23 cellular contexts compared by ENCODE assay signal in the genomic region with DNA sequence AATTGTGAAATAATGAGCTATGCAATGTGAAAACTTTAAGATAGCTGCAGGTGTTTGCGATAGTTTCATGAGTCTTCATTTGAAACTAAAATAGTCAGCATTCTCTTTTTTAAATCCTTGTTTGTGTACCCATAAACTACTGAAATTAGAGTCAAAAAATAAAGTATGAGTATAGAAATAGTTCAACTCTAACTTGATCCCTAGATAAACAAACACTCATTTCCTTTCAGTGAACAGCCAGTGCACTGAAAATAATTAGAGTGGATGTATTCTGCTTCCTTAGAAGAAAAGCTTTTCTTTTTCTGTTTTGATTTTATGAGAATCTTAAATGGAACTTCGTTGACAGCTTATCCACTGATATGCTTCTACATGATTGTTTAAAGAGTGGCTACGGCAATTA.
"Had no signal": no experiment of that assay in that cellular context is flagged by ENCODE, and none has a peak within 500 bp of the region (broad histone marks: within the 10 kb centered on the region; RNA-seq: fewer than 3 reads in every experiment).

No MANE protein-coding gene starts in this region.

- H3K9me3 ChIP-seq: colonic mucosa, gastrocnemius medialis, ovary, psoas muscle, sigmoid colon, testis, tibial artery had no signal

- H3K27ac ChIP-seq: colonic mucosa, epithelial cell of prostate, gastrocnemius medialis, ovary, psoas muscle, sigmoid colon, stomach, testis, tibial artery had no signal

- H3K4me3 ChIP-seq: colonic mucosa, gastrocnemius medialis, lung, ovary, psoas muscle, sigmoid colon, stomach, testis, tibial artery had no signal

- FAIRE-seq: keratinocyte had no signal

- H3K36me3 ChIP-seq: colonic mucosa, gastrocnemius medialis, ovary, sigmoid colon, stomach, tibial artery had no signal

- DNase-seq: colonic mucosa; effector memory CD8-positive, alpha-beta T cell; foreskin fibroblast; gastrocnemius medialis; head of caudate nucleus; natural killer cell; occipital lobe; ovary; posterior cingulate gyrus; psoas muscle; right cardiac atrium; sigmoid colon; stimulated activated CD4-positive, alpha-beta T cell treated with anti-CD3 and anti-CD28 coated beads, Interleukin-2, amount 100 ng/mL, for 24 hours; stimulated activated CD4-positive, alpha-beta T cell treated with anti-CD3 and anti-CD28 coated beads, Interleukin-4, amount 100 ng/mL, for 24 hours; stimulated activated naive CD4-positive, alpha-beta T cell treated with Interleukin-2 at 50 U/mL for 16 hours; stomach; testis; tibial artery had no signal

- H3K4me1 ChIP-seq: colonic mucosa, gastrocnemius medialis, psoas muscle, sigmoid colon, stomach, testis, tibial artery had no signal

- ATAC-seq: effector memory CD8-positive, alpha-beta T cell; esophagus mucosa; gastrocnemius medialis; natural killer cell; psoas muscle; right cardiac atrium; stimulated activated effector memory CD8-positive, alpha-beta T cell treated with anti-CD3 and anti-CD28 coated beads, Interleukin-12 subunit alpha, Interleukin-12 subunit beta, amount 100 ng/mL, for 72 hours had no signal

- H3K27me3 ChIP-seq: colonic mucosa, gastrocnemius medialis, ovary, sigmoid colon, stomach, testis, tibial artery had no signal
